1 cellular context compared by ENCODE assay signal in the genomic region with DNA sequence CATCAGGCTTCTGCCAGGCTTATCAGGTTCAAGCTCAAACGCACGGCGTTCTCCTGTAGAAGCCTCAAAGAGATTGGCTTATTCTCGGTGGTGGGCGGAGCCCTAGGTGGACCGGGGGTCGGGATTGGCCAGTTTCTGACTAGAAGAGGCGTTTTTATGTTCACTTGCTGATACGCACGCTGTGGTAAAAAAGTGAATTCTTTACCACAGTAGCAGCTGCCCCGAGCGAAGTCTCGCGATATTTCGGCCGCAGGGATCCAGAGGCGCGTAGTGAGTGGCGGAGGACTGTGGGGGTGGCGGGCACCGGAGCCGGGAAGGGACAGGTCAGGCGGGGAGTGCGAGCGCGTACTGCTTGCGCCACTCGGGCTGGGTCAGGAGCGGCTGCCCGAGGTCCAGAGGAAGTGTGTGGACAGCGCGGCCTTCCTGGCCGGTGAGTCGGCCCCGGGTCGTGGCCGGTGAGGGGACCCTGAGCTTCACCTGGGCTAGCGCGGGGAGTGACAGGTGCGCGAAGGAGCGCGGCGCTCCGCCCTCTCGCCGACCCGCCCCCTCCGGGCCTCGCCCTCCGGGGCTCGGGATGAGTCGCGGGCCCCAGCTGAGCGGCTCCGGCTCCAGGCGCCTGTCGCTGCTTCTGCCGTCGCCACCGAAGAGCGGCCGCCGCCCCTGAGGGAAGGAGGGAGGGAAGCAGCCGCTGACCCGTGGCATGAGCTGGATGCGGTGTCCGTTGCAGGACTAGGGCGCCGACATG.
A peak's percentile ranks its signal among the peaks of the same experiment; 100 is the strongest.
TF ChIP-seq lines count a peak whose summit lies in the region.

Gene DMXL1 (plus strand): TSS at position 260 of the 745 bp plus-strand sequence. CDS start 483 bp downstream, at position 743.

TF ChIP-seq in K562, 482 proteins besides CTCF, POLR2A, EP300 and RAD21 (continued from another document and continues in another):
- TF ChIP-seq ZBTB43 (CRISPR knock-in tag; IDR thresholded peaks at IDR 0.05): no peak
- TF ChIP-seq NR2F6 (CRISPR knock-in tag; IDR thresholded peaks at IDR 0.05): no peak
- TF ChIP-seq ZNF407 (IDR thresholded peaks at IDR 0.05; ENCODE audit: low read depth): peak; percentile 94
- TF ChIP-seq, protein P1, sequence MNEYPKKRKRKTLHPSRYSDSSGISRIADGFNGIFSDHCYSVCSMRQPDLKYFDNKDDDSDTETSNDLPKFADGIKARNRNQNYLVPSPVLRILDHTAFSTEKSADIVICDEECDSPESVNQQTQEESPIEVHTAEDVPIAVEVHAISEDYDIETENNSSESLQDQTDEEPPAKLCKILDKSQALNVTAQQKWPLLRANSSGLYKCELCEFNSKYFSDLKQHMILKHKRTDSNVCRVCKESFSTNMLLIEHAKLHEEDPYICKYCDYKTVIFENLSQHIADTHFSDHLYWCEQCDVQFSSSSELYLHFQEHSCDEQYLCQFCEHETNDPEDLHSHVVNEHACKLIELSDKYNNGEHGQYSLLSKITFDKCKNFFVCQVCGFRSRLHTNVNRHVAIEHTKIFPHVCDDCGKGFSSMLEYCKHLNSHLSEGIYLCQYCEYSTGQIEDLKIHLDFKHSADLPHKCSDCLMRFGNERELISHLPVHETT (CRISPR knock-in tag; conservative IDR thresholded peaks at IDR 0.05 in 1 of 2, IDR thresholded peaks at IDR 0.05 in 1 of 2): peak in 1 of 2 experiments; percentile 93; a peak in 2 of 4 replicates
- no peak for TF ChIP-seq POLR3A (IDR thresholded peaks at IDR 0.05; ENCODE audit: borderline replicate concordance, extremely low read depth, insufficient read depth, insufficient read length)
- TF ChIP-seq MYNN (IDR thresholded peaks at IDR 0.05): peak; percentile 22; the same call in 1 of the 2 replicates
- TF ChIP-seq MYNN (CRISPR knock-in tag; IDR thresholded peaks at IDR 0.05): no peak
- no peak for TF ChIP-seq MCM3 (IDR thresholded peaks at IDR 0.05)
- TF ChIP-seq ERF (CRISPR knock-in tag; IDR thresholded peaks at IDR 0.05): peak; percentile 89
- TF ChIP-seq ZBTB7A (IDR thresholded peaks at IDR 0.05; ENCODE audit: borderline replicate concordance, control insufficient read depth, low read depth, low read length): peak; percentile 71; the same call in 1 of the 2 replicates
- TF ChIP-seq ZNF449 (CRISPR knock-in tag; IDR thresholded peaks at IDR 0.05): no peak
- 0 out of 2 replicates have a peak, but pooled peaks have one; percentile 11 for TF ChIP-seq NBN (IDR thresholded peaks at IDR 0.05; ENCODE audit: low read depth)
- TF ChIP-seq MTA3 (IDR thresholded peaks at IDR 0.05; ENCODE audit: borderline replicate concordance): peak; percentile 98
- TF ChIP-seq MTA2 (IDR thresholded peaks at IDR 0.05; ENCODE audit: low read depth): no peak
- TF ChIP-seq, protein P2, sequence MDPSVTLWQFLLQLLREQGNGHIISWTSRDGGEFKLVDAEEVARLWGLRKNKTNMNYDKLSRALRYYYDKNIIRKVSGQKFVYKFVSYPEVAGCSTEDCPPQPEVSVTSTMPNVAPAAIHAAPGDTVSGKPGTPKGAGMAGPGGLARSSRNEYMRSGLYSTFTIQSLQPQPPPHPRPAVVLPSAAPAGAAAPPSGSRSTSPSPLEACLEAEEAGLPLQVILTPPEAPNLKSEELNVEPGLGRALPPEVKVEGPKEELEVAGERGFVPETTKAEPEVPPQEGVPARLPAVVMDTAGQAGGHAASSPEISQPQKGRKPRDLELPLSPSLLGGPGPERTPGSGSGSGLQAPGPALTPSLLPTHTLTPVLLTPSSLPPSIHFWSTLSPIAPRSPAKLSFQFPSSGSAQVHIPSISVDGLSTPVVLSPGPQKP (CRISPR knock-in tag; IDR thresholded peaks at IDR 0.05): no peak
- peak; percentile 61 for TF ChIP-seq DACH1 (IDR thresholded peaks at IDR 0.05; ENCODE audit: partially characterized antibody)
- TF ChIP-seq MBD2 (IDR thresholded peaks at IDR 0.05; ENCODE audit: borderline replicate concordance, low read depth): peak; percentile 90
- TF ChIP-seq FOXP1 (CRISPR knock-in tag; IDR thresholded peaks at IDR 0.05): no peak
- no peak for TF ChIP-seq SIRT6 (IDR thresholded peaks at IDR 0.05; ENCODE audit: low read depth, low read length)
- TF ChIP-seq SRSF1 (IDR thresholded peaks at IDR 0.05; ENCODE audit: low read depth, low read length): no peak
- no peak for TF ChIP-seq FOXK1 (CRISPR knock-in tag; IDR thresholded peaks at IDR 0.05; ENCODE audit: borderline replicate concordance)
- TF ChIP-seq PHB2 (IDR thresholded peaks at IDR 0.05; ENCODE audit: low read depth): no peak
- TF ChIP-seq JUN (IDR thresholded peaks at IDR 0.05; ENCODE audit: borderline replicate concordance, low read depth, low read length): no peak
- peak; percentile 35; the same call in 1 of the 2 replicates for TF ChIP-seq JUN (CRISPR knock-in tag; IDR thresholded peaks at IDR 0.05; ENCODE audit: borderline replicate concordance)
- no peak for TF ChIP-seq ZNF507 (tag; conservative IDR thresholded peaks at IDR 0.05)
- TF ChIP-seq COPS2 (conservative IDR thresholded peaks at IDR 0.05): no peak
- TF ChIP-seq SMC3 (conservative IDR thresholded peaks at IDR 0.05; ENCODE audit: insufficient read depth, low read depth, low read length): no peak
- no peak for TF ChIP-seq IRF2 (CRISPR knock-in tag; IDR thresholded peaks at IDR 0.05)
- TF ChIP-seq SP1 (CRISPR knock-in tag; IDR thresholded peaks at IDR 0.05): peak; percentile 95
- TF ChIP-seq FOXM1 (IDR thresholded peaks at IDR 0.05; ENCODE audit: low read depth): peak; percentile 87
- peak; percentile 81; the same call in 1 of the 2 replicates for TF ChIP-seq FOXM1 (CRISPR knock-in tag; IDR thresholded peaks at IDR 0.05; ENCODE audit: low read depth)
- TF ChIP-seq NELFE (IDR thresholded peaks at IDR 0.05; ENCODE audit: insufficient read depth, insufficient read length): no peak
- TF ChIP-seq GTF2F1 (IDR thresholded peaks at IDR 0.05; ENCODE audit: low read depth, low read length): no peak; the same call in 1 of the 2 replicates
- no peak for TF ChIP-seq ZNF699 (CRISPR knock-in tag; IDR thresholded peaks at IDR 0.05; ENCODE audit: insufficient replicate concordance)
- peak; percentile 65 for TF ChIP-seq U2AF1 (optimal IDR thresholded peaks at IDR 0.05; ENCODE audit: low read depth, low read length)
- no peak for TF ChIP-seq HOXB6 (CRISPR knock-in tag; IDR thresholded peaks at IDR 0.05; ENCODE audit: borderline replicate concordance)
- TF ChIP-seq, protein P3, sequence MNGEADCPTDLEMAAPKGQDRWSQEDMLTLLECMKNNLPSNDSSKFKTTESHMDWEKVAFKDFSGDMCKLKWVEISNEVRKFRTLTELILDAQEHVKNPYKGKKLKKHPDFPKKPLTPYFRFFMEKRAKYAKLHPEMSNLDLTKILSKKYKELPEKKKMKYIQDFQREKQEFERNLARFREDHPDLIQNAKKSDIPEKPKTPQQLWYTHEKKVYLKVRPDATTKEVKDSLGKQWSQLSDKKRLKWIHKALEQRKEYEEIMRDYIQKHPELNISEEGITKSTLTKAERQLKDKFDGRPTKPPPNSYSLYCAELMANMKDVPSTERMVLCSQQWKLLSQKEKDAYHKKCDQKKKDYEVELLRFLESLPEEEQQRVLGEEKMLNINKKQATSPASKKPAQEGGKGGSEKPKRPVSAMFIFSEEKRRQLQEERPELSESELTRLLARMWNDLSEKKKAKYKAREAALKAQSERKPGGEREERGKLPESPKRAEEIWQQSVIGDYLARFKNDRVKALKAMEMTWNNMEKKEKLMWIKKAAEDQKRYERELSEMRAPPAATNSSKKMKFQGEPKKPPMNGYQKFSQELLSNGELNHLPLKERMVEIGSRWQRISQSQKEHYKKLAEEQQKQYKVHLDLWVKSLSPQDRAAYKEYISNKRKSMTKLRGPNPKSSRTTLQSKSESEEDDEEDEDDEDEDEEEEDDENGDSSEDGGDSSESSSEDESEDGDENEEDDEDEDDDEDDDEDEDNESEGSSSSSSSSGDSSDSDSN (IDR thresholded peaks at IDR 0.05; ENCODE audit: borderline replicate concordance in 1 of 2, low read depth in 2 of 2, low read length in 2 of 2): peak; percentile 82 to 94; a peak in 3 of 4 replicates
- no peak for TF ChIP-seq HDAC8 (tag; IDR thresholded peaks at IDR 0.05)
- 0 out of 4 replicates have a peak, but pooled peaks of 1 of the 2 experiments have one; percentile 20 for TF ChIP-seq FOXA3 (CRISPR knock-in tag; conservative IDR thresholded peaks at IDR 0.05 in 1 of 2, IDR thresholded peaks at IDR 0.05 in 1 of 2)
